ENCODE assay signal across 1 cellular context in the genomic region with DNA sequence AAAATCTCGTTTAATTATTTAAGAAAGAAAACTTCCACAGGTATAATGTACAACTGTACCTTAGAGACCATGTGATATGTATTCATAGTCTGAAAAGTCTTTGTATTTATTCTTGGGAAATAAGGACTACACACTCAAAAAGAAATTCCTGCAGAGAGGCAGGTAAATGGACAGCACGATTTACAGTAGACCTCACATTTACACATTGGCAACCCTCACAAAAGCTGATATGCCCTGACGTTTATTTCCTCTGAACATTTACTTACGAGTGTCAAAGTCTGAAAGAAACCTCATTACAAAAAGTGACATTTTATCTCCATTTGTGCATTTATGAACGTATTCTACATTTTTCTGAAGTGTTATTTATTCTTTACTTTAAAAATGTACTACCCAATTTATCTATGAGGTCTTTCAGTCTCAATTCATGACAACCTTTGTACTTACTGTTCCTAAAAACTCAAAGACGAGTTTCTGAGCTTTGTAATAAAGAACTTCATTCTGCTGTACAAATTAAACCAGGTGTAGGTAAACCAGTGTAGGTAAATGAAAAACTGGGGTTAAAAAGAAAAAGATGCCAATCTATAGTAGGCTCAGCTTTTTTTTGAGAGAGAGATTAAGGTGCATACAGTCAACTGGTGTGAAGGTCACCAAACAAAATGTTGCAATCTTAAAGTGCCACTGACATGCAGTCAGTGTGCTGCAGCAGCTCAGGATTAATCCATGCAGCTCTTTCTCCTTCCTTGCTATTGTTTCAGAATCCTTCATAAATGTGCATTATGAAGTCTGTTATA.
TF ChIP-seq lines count a peak whose summit lies in the region.

No MANE protein-coding gene starts in this region.

TF ChIP-seq in HEK293, 187 proteins besides CTCF, POLR2A, EP300 and RAD21 (continued from another document):
- no peak for TF ChIP-seq PRDM10 (tag by site-specific recombination; IDR thresholded peaks at IDR 0.05)
- TF ChIP-seq ZNF571 (tag by site-specific recombination; IDR thresholded peaks at IDR 0.05), result no peak
- TF ChIP-seq KLF8 (tag by site-specific recombination; IDR thresholded peaks at IDR 0.05), result no peak
- no peak for TF ChIP-seq OVOL3 (tag by site-specific recombination; IDR thresholded peaks at IDR 0.05)
- TF ChIP-seq ZNF175 (tag by site-specific recombination; IDR thresholded peaks at IDR 0.05), result no peak
- TF ChIP-seq, protein P1, sequence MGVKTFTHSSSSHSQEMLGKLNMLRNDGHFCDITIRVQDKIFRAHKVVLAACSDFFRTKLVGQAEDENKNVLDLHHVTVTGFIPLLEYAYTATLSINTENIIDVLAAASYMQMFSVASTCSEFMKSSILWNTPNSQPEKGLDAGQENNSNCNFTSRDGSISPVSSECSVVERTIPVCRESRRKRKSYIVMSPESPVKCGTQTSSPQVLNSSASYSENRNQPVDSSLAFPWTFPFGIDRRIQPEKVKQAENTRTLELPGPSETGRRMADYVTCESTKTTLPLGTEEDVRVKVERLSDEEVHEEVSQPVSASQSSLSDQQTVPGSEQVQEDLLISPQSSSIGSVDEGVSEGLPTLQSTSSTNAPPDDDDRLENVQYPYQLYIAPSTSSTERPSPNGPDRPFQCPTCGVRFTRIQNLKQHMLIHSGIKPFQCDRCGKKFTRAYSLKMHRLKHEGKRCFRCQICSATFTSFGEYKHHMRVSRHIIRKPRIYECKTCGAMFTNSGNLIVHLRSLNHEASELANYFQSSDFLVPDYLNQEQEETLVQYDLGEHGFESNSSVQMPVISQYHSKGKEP (tag by site-specific recombination; IDR thresholded peaks at IDR 0.05), result peak; percentile 55; the same call in 1 of the 2 replicates
- peak; percentile 77; the same call in 1 of the 2 replicates for TF ChIP-seq SCRT2 (tag by site-specific recombination; IDR thresholded peaks at IDR 0.05)
- no peak for TF ChIP-seq ZBTB20 (tag by site-specific recombination; IDR thresholded peaks at IDR 0.05)
- no peak for TF ChIP-seq ZNF24 (tag by site-specific recombination; IDR thresholded peaks at IDR 0.05)
- TF ChIP-seq ZXDB (tag by site-specific recombination; IDR thresholded peaks at IDR 0.05), result no peak
- TF ChIP-seq ZBTB17 (tag by site-specific recombination; IDR thresholded peaks at IDR 0.05), result no peak
- 0 out of 2 replicates have a peak, but pooled peaks have one; percentile 44 for TF ChIP-seq SCRT1 (tag by site-specific recombination; IDR thresholded peaks at IDR 0.05; ENCODE audit: borderline replicate concordance)
